ENCODE assay signal across 1 cellular context in the genomic region with DNA sequence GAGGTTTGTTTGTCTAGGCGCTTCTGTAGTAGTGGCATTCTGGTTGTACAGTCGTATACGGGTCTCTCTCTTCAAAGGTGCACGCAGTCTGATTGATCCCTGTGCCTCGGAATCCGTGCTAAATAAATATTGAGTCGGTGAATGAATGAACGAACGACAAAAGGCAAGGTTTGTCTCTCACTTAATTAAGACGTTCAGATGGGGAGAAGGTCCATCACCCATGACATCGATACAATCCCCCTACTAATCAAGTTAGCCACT.
TF ChIP-seq lines count a peak whose summit lies in the region.

No MANE protein-coding gene starts in this region.

TF ChIP-seq in SK-N-SH, 30 proteins besides CTCF, POLR2A, EP300 and RAD21 (continued from another document):
- TF ChIP-seq, protein P1, sequence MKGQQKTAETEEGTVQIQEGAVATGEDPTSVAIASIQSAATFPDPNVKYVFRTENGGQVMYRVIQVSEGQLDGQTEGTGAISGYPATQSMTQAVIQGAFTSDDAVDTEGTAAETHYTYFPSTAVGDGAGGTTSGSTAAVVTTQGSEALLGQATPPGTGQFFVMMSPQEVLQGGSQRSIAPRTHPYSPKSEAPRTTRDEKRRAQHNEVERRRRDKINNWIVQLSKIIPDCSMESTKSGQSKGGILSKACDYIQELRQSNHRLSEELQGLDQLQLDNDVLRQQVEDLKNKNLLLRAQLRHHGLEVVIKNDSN (IDR thresholded peaks at IDR 0.05; ENCODE audit: borderline replicate concordance, low read depth) = no peak
- TF ChIP-seq MEF2A (IDR thresholded peaks at IDR 0.05; ENCODE audit: borderline replicate concordance, low read depth) (no peak), FOSL2 (IDR thresholded peaks at IDR 0.05; ENCODE audit: borderline replicate concordance, low read depth) (no peak), POLR2AphosphoS5 (IDR thresholded peaks at IDR 0.05; ENCODE audit: low read depth, low read length) (no peak), SMC3 (IDR thresholded peaks at IDR 0.05; ENCODE audit: low read depth, low read length) (no peak), GABPA (IDR thresholded peaks at IDR 0.05; ENCODE audit: low read depth) (no peak)
